1 cellular context compared by ENCODE assay signal in genomic region chr6:66103354-66103753, GRCh38.
TF ChIP-seq lines count a peak whose summit lies in the region.

No MANE protein-coding gene starts in this region.

TF ChIP-seq in SK-N-SH, 30 proteins besides CTCF, POLR2A, EP300 and RAD21 (continued from another document):
- no peak for TF ChIP-seq NFIC (IDR thresholded peaks at IDR 0.05; ENCODE audit: borderline replicate concordance)
- TF ChIP-seq GATA2 (CRISPR knock-in tag; IDR thresholded peaks at IDR 0.05), result no peak
- no peak for TF ChIP-seq CHD2 (IDR thresholded peaks at IDR 0.05; ENCODE audit: low read length, partially characterized antibody)
- TF ChIP-seq JUND (IDR thresholded peaks at IDR 0.05), result no peak
- no peak for TF ChIP-seq RCOR1 (IDR thresholded peaks at IDR 0.05; ENCODE audit: low read length)
- TF ChIP-seq TEAD4 (IDR thresholded peaks at IDR 0.05; ENCODE audit: borderline replicate concordance, insufficient read depth), result no peak
- no peak for TF ChIP-seq YY1 (IDR thresholded peaks at IDR 0.05; ENCODE audit: low read depth)
TF ChIP-seq in SK-N-SH: peak in this region for 0.
